Comparison of ENCODE assay signal across 16 cellular contexts in the genomic region with DNA sequence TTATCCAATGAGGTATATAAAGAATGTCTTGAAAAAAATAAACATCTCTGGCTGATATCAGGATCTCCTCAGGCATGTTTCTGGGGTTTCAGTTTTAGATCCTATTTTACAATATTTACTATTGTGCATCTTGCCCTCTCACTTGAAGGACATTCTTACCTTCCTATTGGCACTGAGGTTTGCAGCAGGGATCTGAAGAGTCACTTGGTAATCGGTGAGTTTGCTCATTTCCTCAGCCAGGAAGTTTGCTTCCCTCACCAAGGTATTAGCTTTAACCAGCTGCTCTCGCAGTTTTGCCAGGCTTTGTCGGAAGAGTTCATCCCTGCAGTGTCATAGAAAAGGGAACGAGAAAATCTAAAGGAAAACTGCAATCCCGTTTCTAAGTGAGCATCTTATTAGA.
DNase-seq lines count a peak whose midpoint lies in the region; ATAC-seq and TF ChIP-seq lines count a peak whose summit lies in the region.
"Had no signal": no experiment of that assay in that cellular context is flagged by ENCODE, and none has a peak within 500 bp of the region (broad histone marks: within the 10 kb centered on the region; RNA-seq: fewer than 3 reads in every experiment).

No MANE protein-coding gene starts in this region.

- H2AFZ ChIP-seq in GM23338 (no peak overlapping the region), hepatocyte (no peak overlapping the region)
- H2AFZ ChIP-seq: GM23248 had no signal

- no peaks in the 10 kb centered on the region for H3F3A ChIP-seq in GM23338 (replicated peaks; ENCODE audit: low read depth)

- no peak overlapping the region for H3K27ac Mint-ChIP-seq in GM23338
- H3K27ac Mint-ChIP-seq in stimulated activated naive B cell treated with anti-CD40 and anti-IgM and Interleukin-4, amounts not matched to agents 10 μg/mL and 1 μg/mL and 100 μg/mL, for 72 hours, result no peak overlapping the region
- H3K27ac Mint-ChIP-seq: CD4-positive, alpha-beta memory T cell; IgD-negative memory B cell had no signal

- H3K27me3 ChIP-seq in GM23338 (ENCODE audit: insufficient read depth), result no peaks in the 10 kb centered on the region
- no peaks in the 10 kb centered on the region for H3K27me3 ChIP-seq in left lung
- H3K27me3 ChIP-seq in hepatocyte, result no peaks in the 10 kb centered on the region
- H3K27me3 ChIP-seq: BE2C had no signal

- intact Hi-C loops in left lung (cut with DNase I), result loop anchor here in 1 of 2 donors (10.0 kb wide), 1 partner anchor 654 kb away; no protein-coding TSS in a partner anchor

- H3K27ac ChIP-seq in GM23338 (ENCODE audit: low read depth) (0 out of 2 replicates have a peak overlapping the region, but pooled peaks have one; percentile 50), left lung (no peak overlapping the region), hepatocyte (no peak overlapping the region)
- H3K27ac ChIP-seq: A549, C4-2B, GM23248 had no signal

- 93% methylated on average over 5 of the region's 5 CpGs for WGBS in hepatocyte (ENCODE audit: low lambda C conversion rate, missing lambda C conversion rate)

- H4K20me1 ChIP-seq in GM23338 (replicated peaks; ENCODE audit: insufficient read depth), result 0 out of 2 replicates have a peak, but pooled peaks cover 4% of the 10 kb centered on the region
- H4K20me1 ChIP-seq in hepatocyte (ENCODE audit: insufficient read depth, poor library complexity, severe bottlenecking), result no peaks in the 10 kb centered on the region

- DNase-seq in EL (peak; percentile 15), GM23338 (ENCODE audit: low spot score) (no peak), NB4 (ENCODE audit: low read depth) (peak; percentile 49), left lung (no peak), NCI-H1436 (lab: John Stamatoyannopoulos, UW) (no peak), NCI-H1417 treated with DMSO at 0.1 percent for 48 hours (lab: John Stamatoyannopoulos, UW) (no peak), hepatocyte (ENCODE audit: low spot score) (no peak)
- no peak for DNase-seq in stimulated activated naive B cell treated with anti-CD40 and anti-IgM and Interleukin-4, amounts not matched to agents 10 μg/mL and 1 μg/mL and 100 μg/mL, for 72 hours
- DNase-seq: BE2C; CD4-positive, alpha-beta memory T cell; DMS79 treated with DMSO at 0.1 percent for 48 hours; GM23248 had no signal

- H3K9me2 ChIP-seq in GM23338 (ENCODE audit: insufficient read depth), result no peaks in the 10 kb centered on the region
- H3K9me2 ChIP-seq in hepatocyte (replicated peaks; ENCODE audit: insufficient read depth), result no peaks in the 10 kb centered on the region

- peaks cover 52% of the 10 kb centered on the region for H3K36me3 Mint-ChIP-seq in GM23338 (ENCODE audit: low read depth)
- H3K36me3 Mint-ChIP-seq in stimulated activated naive B cell treated with anti-CD40 and anti-IgM and Interleukin-4, amounts not matched to agents 10 μg/mL and 1 μg/mL and 100 μg/mL, for 72 hours, result peaks cover 8 to 12% of the 10 kb centered on the region in 2 donors

- H3K79me2 ChIP-seq in GM23338 (replicated peaks; ENCODE audit: insufficient read depth) (no peaks in the 10 kb centered on the region), hepatocyte (no peaks in the 10 kb centered on the region)

- H3K4me3 Mint-ChIP-seq in GM23338, result no peak overlapping the region
- no peak overlapping the region for H3K4me3 Mint-ChIP-seq in stimulated activated naive B cell treated with anti-CD40 and anti-IgM and Interleukin-4, amounts not matched to agents 10 μg/mL and 1 μg/mL and 100 μg/mL, for 72 hours
- H3K4me3 Mint-ChIP-seq: IgD-negative memory B cell had no signal

- H3K4me2 ChIP-seq in GM23338, result no peak overlapping the region
- no peak overlapping the region for H3K4me2 ChIP-seq in hepatocyte
- H3K4me2 ChIP-seq: A549 had no signal

- no peak overlapping the region for H3K4me3 ChIP-seq in GM23338
- H3K4me3 ChIP-seq in NB4 (ENCODE audit: low read depth, low read length), result peak overlapping the region; percentile 8
- no peak overlapping the region for H3K4me3 ChIP-seq in left lung
- no peak overlapping the region for H3K4me3 ChIP-seq in hepatocyte
- H3K4me3 ChIP-seq: A549, GM23248, HAP-1 had no signal

- peaks cover 1% of the 10 kb centered on the region for H3K27me3 Mint-ChIP-seq in GM23338 (ENCODE audit: insufficient read depth, low read depth, poor library complexity)
- no peaks in the 10 kb centered on the region for H3K27me3 Mint-ChIP-seq in stimulated activated naive B cell treated with anti-CD40 and anti-IgM and Interleukin-4, amounts not matched to agents 10 μg/mL and 1 μg/mL and 100 μg/mL, for 72 hours
- H3K27me3 Mint-ChIP-seq: IgD-negative memory B cell had no signal

- H3K36me3 ChIP-seq in GM23338 (ENCODE audit: insufficient read depth), result peaks cover 6% of the 10 kb centered on the region
- H3K36me3 ChIP-seq in left lung, result peaks cover 0 to 49% of the 10 kb centered on the region in 2 donors
- H3K36me3 ChIP-seq in hepatocyte (replicated peaks; ENCODE audit: insufficient read depth, low read depth), result peaks cover 9% of the 10 kb centered on the region
- H3K36me3 ChIP-seq: BE2C, HAP-1 had no signal

- H3K4me1 ChIP-seq in GM23338 (ENCODE audit: insufficient read depth) (peaks cover 2% of the 10 kb centered on the region; the same call in 1 of the 2 replicates), left lung (no peaks in the 10 kb centered on the region), hepatocyte (ENCODE audit: insufficient read depth) (no peaks in the 10 kb centered on the region)
- H3K4me1 ChIP-seq: BE2C, HAP-1 had no signal

- H3K9me3 Mint-ChIP-seq in GM23338, result peaks cover 2% of the 10 kb centered on the region; the same call in 1 of the 3 replicates
- peaks cover 0 to 3% of the 10 kb centered on the region in 2 donors for H3K9me3 Mint-ChIP-seq in stimulated activated naive B cell treated with anti-CD40 and anti-IgM and Interleukin-4, amounts not matched to agents 10 μg/mL and 1 μg/mL and 100 μg/mL, for 72 hours

- H3K4me1 Mint-ChIP-seq in GM23338, result peaks cover 3% of the 10 kb centered on the region
- peaks cover 0 to 2% of the 10 kb centered on the region in 2 donors for H3K4me1 Mint-ChIP-seq in stimulated activated naive B cell treated with anti-CD40 and anti-IgM and Interleukin-4, amounts not matched to agents 10 μg/mL and 1 μg/mL and 100 μg/mL, for 72 hours

- TF ChIP-seq POLR2A in NB4 (IDR thresholded peaks at IDR 0.05; ENCODE audit: extremely low read depth, insufficient read length), result no peak

- H3K9me3 ChIP-seq in left lung (peaks cover 0 to 2% of the 10 kb centered on the region in 2 donors), hepatocyte (ENCODE audit: low read depth) (no peaks in the 10 kb centered on the region)
- H3K9me3 ChIP-seq: A549, HAP-1 had no signal

- TF ChIP-seq CTCF in GM23338 (conservative IDR thresholded peaks at IDR 0.05; ENCODE audit: low read depth in 2 of 2) (no peak), NB4 (IDR thresholded peaks at IDR 0.05; ENCODE audit: low read depth, low read length) (no peak), left lung (IDR thresholded peaks at IDR 0.05) (no peak), hepatocyte (IDR thresholded peaks at IDR 0.05; ENCODE audit: poor library complexity) (no peak)

- no peak for ATAC-seq in GM23338
- peak; percentile 70 for ATAC-seq in left lung
- ATAC-seq in stimulated activated naive B cell treated with anti-CD40 and anti-IgM and Interleukin-4, amounts not matched to agents 10 μg/mL and 1 μg/mL and 100 μg/mL, for 72 hours (replicated peaks), result no peak
- ATAC-seq: A549 had no signal

TF ChIP-seq in GM23338, 12 proteins besides CTCF, POLR2A, EP300 and RAD21 (continues in another document):
- TF ChIP-seq JUNB (IDR thresholded peaks at IDR 0.05; ENCODE audit: unreplicated experiment), result no peak
- no peak for TF ChIP-seq EZH2 (IDR thresholded peaks at IDR 0.05; ENCODE audit: low read depth, unreplicated experiment)
- TF ChIP-seq, protein P1, sequence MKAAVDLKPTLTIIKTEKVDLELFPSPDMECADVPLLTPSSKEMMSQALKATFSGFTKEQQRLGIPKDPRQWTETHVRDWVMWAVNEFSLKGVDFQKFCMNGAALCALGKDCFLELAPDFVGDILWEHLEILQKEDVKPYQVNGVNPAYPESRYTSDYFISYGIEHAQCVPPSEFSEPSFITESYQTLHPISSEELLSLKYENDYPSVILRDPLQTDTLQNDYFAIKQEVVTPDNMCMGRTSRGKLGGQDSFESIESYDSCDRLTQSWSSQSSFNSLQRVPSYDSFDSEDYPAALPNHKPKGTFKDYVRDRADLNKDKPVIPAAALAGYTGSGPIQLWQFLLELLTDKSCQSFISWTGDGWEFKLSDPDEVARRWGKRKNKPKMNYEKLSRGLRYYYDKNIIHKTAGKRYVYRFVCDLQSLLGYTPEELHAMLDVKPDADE (IDR thresholded peaks at IDR 0.05), result no peak
- no peak for TF ChIP-seq CREB1 (CRISPR knock-in tag; IDR thresholded peaks at IDR 0.05; ENCODE audit: low read depth)
- no peak for TF ChIP-seq NANOG (IDR thresholded peaks at IDR 0.05; ENCODE audit: borderline replicate concordance)
- no peak for TF ChIP-seq ZNF331 (CRISPR knock-in tag; IDR thresholded peaks at IDR 0.05; ENCODE audit: low read depth)
- no peak for TF ChIP-seq ZNF114 (CRISPR knock-in tag; IDR thresholded peaks at IDR 0.05)
- no peak for TF ChIP-seq STAT1 (IDR thresholded peaks at IDR 0.05; ENCODE audit: unreplicated experiment)
- TF ChIP-seq EZH2phosphoT487 (IDR thresholded peaks at IDR 0.05; ENCODE audit: unreplicated experiment), result no peak
- TF ChIP-seq, protein P2, sequence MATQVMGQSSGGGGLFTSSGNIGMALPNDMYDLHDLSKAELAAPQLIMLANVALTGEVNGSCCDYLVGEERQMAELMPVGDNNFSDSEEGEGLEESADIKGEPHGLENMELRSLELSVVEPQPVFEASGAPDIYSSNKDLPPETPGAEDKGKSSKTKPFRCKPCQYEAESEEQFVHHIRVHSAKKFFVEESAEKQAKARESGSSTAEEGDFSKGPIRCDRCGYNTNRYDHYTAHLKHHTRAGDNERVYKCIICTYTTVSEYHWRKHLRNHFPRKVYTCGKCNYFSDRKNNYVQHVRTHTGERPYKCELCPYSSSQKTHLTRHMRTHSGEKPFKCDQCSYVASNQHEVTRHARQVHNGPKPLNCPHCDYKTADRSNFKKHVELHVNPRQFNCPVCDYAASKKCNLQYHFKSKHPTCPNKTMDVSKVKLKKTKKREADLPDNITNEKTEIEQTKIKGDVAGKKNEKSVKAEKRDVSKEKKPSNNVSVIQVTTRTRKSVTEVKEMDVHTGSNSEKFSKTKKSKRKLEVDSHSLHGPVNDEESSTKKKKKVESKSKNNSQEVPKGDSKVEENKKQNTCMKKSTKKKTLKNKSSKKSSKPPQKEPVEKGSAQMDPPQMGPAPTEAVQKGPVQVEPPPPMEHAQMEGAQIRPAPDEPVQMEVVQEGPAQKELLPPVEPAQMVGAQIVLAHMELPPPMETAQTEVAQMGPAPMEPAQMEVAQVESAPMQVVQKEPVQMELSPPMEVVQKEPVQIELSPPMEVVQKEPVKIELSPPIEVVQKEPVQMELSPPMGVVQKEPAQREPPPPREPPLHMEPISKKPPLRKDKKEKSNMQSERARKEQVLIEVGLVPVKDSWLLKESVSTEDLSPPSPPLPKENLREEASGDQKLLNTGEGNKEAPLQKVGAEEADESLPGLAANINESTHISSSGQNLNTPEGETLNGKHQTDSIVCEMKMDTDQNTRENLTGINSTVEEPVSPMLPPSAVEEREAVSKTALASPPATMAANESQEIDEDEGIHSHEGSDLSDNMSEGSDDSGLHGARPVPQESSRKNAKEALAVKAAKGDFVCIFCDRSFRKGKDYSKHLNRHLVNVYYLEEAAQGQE (IDR thresholded peaks at IDR 0.05; ENCODE audit: unreplicated experiment), result no peak

Comparison
In these comparisons a context has a peak if more than half of its experiments do, and no peak if none do; other contexts are left out.
1. DNase-seq: peak in EL (single experiment) and NB4 (single experiment); none in GM23338 (single experiment), left lung (0 of 2), stimulated activated naive B cell treated with anti-CD40 and anti-IgM and Interleukin-4, amounts not matched to agents 10 μg/mL and 1 μg/mL and 100 μg/mL, for 72 hours (single experiment), NCI-H1436 (single experiment), NCI-H1417 treated with DMSO at 0.1 percent for 48 hours (single experiment) and hepatocyte (single experiment).